26 cellular contexts compared by ENCODE assay signal in the genomic region with DNA sequence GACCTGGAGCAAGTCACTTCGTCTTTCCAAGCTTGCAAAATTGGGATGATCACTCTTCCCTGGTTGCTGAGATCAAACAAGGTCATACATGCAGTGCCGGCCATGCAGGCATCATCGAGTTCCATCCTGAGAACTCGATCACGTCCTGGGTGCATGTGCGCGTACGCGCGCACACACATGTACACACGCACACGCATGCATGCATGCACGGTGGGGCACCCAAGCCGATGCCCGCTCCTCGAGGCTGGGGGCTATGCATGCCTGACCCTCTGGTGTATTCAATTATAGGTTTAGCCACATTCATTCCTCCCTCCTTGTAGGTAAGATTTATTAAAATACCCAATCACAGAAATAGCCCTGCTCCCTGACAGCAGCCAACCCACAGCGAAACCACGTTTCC.
"Had no signal": no experiment of that assay in that cellular context is flagged by ENCODE, and none has a peak within 500 bp of the region (broad histone marks: within the 10 kb centered on the region; RNA-seq: fewer than 3 reads in every experiment).

No MANE protein-coding gene starts in this region.

- H3K4me3 ChIP-seq: left lung, lung, neural progenitor cell, ovary, right atrium auricular region, skin epidermis, spleen, suprapubic skin, thoracic aorta, tibial artery, upper lobe of right lung had no signal

- H2AFZ ChIP-seq: neural progenitor cell had no signal

- H3K4me3 Mint-ChIP-seq: mesothelial cell of epicardium; naive B cell; nephron progenitor cell; neural progenitor cell; stimulated activated effector memory CD8-positive, alpha-beta T cell treated with anti-CD3 and anti-CD28 coated beads, Interleukin-12 subunit alpha, Interleukin-12 subunit beta, amount 100 ng/mL, for 72 hours; stimulated activated naive CD8-positive, alpha-beta T cell treated with anti-CD3 and anti-CD28 coated beads, Interleukin-15, Interleukin-2, amounts not matched to agents 100 ng/mL and 50 ng/mL, for 24 hours had no signal

- H3K9me3 ChIP-seq: left lung, ovary, right atrium auricular region, spleen, suprapubic skin, thoracic aorta, tibial artery, upper lobe of right lung had no signal

- H3K4me1 Mint-ChIP-seq: mesothelial cell of epicardium had no signal

- H3K9ac ChIP-seq: neural progenitor cell had no signal

- H3K36me3 ChIP-seq: left lung, neural progenitor cell, ovary, right atrium auricular region, spleen, suprapubic skin, thoracic aorta, tibial artery, upper lobe of right lung had no signal

- H3K4me2 ChIP-seq: neural progenitor cell had no signal

- H3K9me3 Mint-ChIP-seq: mesothelial cell of epicardium; naive B cell; natural killer cell; nephron progenitor cell; neural progenitor cell; stimulated activated effector memory CD8-positive, alpha-beta T cell treated with anti-CD3 and anti-CD28 coated beads, Interleukin-12 subunit alpha, Interleukin-12 subunit beta, amount 100 ng/mL, for 72 hours; stimulated activated naive CD8-positive, alpha-beta T cell treated with anti-CD3 and anti-CD28 coated beads, Interleukin-15, Interleukin-2, amounts not matched to agents 100 ng/mL and 50 ng/mL, for 24 hours had no signal

- ATAC-seq: left colon; left lung; natural killer cell; sciatic nerve; stimulated activated effector memory CD8-positive, alpha-beta T cell treated with anti-CD3 and anti-CD28 coated beads, Interleukin-12 subunit alpha, Interleukin-12 subunit beta, amount 100 ng/mL, for 72 hours; upper lobe of right lung had no signal

- H3K36me3 Mint-ChIP-seq: mesothelial cell of epicardium; naive B cell; natural killer cell; neural progenitor cell; stimulated activated effector memory CD8-positive, alpha-beta T cell treated with anti-CD3 and anti-CD28 coated beads, Interleukin-12 subunit alpha, Interleukin-12 subunit beta, amount 100 ng/mL, for 72 hours had no signal

- H3K27ac ChIP-seq: left lung, neural progenitor cell, ovary, right atrium auricular region, skin epidermis, spleen, suprapubic skin, thoracic aorta, tibial artery, upper lobe of right lung had no signal

- H3K27me3 ChIP-seq: neural progenitor cell, ovary, right atrium auricular region had no signal

- H3K27ac Mint-ChIP-seq: mesothelial cell of epicardium; nephron progenitor cell; neural progenitor cell; progenitor cell of endocrine pancreas; stimulated activated effector memory CD8-positive, alpha-beta T cell treated with anti-CD3 and anti-CD28 coated beads, Interleukin-12 subunit alpha, Interleukin-12 subunit beta, amount 100 ng/mL, for 72 hours; stimulated activated naive CD8-positive, alpha-beta T cell treated with anti-CD3 and anti-CD28 coated beads, Interleukin-15, Interleukin-2, amounts not matched to agents 100 ng/mL and 50 ng/mL, for 24 hours had no signal

- DNase-seq: hypothalamus; kidney glomerular epithelial cell; left colon; mesendoderm; naive B cell; natural killer cell; nephron progenitor cell; ovary; spleen; stimulated activated CD4-positive, alpha-beta T cell treated with anti-CD3 and anti-CD28 coated beads, Interleukin-4, amount 100 ng/mL, for 24 hours; stimulated activated naive CD4-positive, alpha-beta T cell; tibial artery; trophoblast cell; upper lobe of right lung had no signal

- H3K4me1 ChIP-seq: left lung, upper lobe of right lung had no signal
